In the genomic region with DNA sequence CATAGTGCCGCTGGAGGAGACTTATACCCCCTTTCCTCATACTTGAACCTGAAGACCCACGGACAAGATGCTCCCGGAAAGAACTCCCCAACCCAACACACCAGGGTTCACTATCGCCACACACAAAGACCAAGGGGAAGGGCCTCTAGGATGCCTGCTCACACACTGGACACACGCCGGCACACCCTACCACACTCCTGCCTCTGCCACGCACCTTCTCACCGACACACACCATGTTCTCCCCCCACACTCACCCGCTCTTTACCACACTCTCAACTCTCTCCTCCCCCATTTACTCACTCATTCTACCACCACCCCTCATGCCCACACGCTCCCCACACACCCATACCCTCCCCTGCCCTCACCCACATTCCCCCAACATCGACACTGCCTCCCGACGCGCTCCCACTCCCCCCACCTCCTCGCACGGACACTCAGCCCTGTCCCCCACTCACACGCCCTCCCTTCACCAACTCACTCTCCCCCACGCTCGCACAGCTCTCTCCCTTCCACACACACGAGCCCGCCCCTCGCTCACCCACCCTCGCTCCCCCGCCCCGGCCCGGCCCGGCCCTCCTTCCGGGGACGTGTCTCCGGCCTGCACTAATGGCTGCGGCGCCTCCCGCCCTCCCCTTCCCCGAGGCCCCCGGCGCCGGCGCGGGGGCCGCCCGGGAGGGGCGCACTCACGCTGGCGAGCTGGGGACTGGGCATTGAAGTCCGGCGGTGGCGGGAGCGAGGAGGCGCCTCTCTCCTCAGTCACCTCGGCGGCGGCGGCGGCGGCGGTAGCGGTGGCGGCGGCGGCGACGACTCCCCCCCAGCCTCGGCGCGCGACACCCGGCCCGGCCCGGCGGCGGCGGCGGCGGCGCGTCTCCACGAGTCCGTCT, we compare ENCODE assay signal across 8 cellular contexts. TPM values are rescaled to one million over a fixed set of nuclear protein-coding genes. Genes with fewer than 3 reads are reported as not detected.
A peak's percentile ranks its signal among the peaks of the same experiment; 100 is the strongest.
DNase-seq lines count a peak whose midpoint lies in the region; ATAC-seq and FAIRE-seq lines count a peak whose summit lies in the region.

No MANE protein-coding gene starts in this region.

- POLR2A ChIA-PET in CD4-positive, alpha-beta memory T cell (lab: Charles Lee; ENCODE audit: partially characterized antibody), result interaction anchor here (0.7 to 14.9 kb wide), 25 partner anchors 8 to 177 kb away, joined by 3 to 545 read pairs (median 5); a partner anchor contains a TSS

- H3K9me3 ChIP-seq in CD4-positive, alpha-beta memory T cell (ENCODE audit: control insufficient read depth in 1 of 2, low read length in 2 of 2), result no peaks in the 10 kb centered on the region

- peak overlapping the region; percentile 43 to 95 for H3K4me3 ChIP-seq in CD4-positive, alpha-beta memory T cell (ENCODE audit: low read length in 2 of 2)

- no peak for FAIRE-seq in HTR-8/SVneo (lab: Jason Lieb, UNC)

- H3K27me3 Mint-ChIP-seq in CD4-positive, alpha-beta memory T cell, result no peaks in the 10 kb centered on the region

- H3K36me3 Mint-ChIP-seq in CD4-positive, alpha-beta memory T cell, result peaks cover 7 to 26% of the 10 kb centered on the region in 2 donors

- H3K27me3 ChIP-seq in CD4-positive, alpha-beta memory T cell (ENCODE audit: insufficient read depth, low read length), result no peaks in the 10 kb centered on the region

- peaks cover 46 to 88% (median 64%) of the 10 kb centered on the region in 4 donors for H3K4me1 Mint-ChIP-seq in CD4-positive, alpha-beta memory T cell

- H3K27ac Mint-ChIP-seq in CD4-positive, alpha-beta memory T cell, result peak overlapping the region; percentile 91 to 97 (median 95)

- DNase-seq in CD4-positive, alpha-beta memory T cell, result peak; percentile 77 to 88 (median 80)
- DNase-seq in HTR-8/SVneo (ENCODE audit: insufficient read length, low spot score), result peak; percentile 50
- DNase-seq in activated CD4-positive, CD25-positive, alpha-beta regulatory T cell treated with anti-CD3 and anti-CD28 coated beads, Interleukin-2, amount 50 U/mL, for 16 hours (ENCODE audit: low read depth, low spot score), result peak; percentile 60
- DNase-seq in central memory CD4-positive, alpha-beta T cell, result peak; percentile 74
- DNase-seq in kidney tubule cell (ENCODE audit: low spot score), result peak; percentile 67
- DNase-seq in stimulated activated CD4-positive, alpha-beta T cell treated with anti-CD3 and anti-CD28 coated beads, Interleukin-1b, Interleukin-23, amount 100 ng/mL, for 24 hours (ENCODE audit: low read depth in 4 of 4, low spot score in 1 of 4), result peak in 3 of 4 experiments; percentile 56 to 72 (median 58)
- no peak for DNase-seq in NCI-H1694 (lab: John Stamatoyannopoulos, UW)

- peak; percentile 28 for ATAC-seq in GM19452 (IDR thresholded peaks at IDR 0.05; ENCODE audit: unreplicated experiment)

- peak overlapping the region; percentile 70 for H3K27ac ChIP-seq in CD4-positive, alpha-beta memory T cell (ENCODE audit: low read depth, low read length)

- H3K9me3 Mint-ChIP-seq in CD4-positive, alpha-beta memory T cell, result peaks cover 0 to 3% (median 0%) of the 10 kb centered on the region in 8 donors

- intact Hi-C loops in CD4-positive, alpha-beta memory T cell (cut with micrococcal nuclease), result loop anchor here (1.0 to 5.0 kb wide), 7 partner anchors 15 to 870 kb away; a partner anchor contains a TSS

- peak overlapping the region; percentile 92 to 100 (median 98) for H3K4me3 Mint-ChIP-seq in CD4-positive, alpha-beta memory T cell

- peaks cover 77% of the 10 kb centered on the region for H3K4me1 ChIP-seq in CD4-positive, alpha-beta memory T cell (ENCODE audit: insufficient read depth, low read length)

- CTCF ChIA-PET in CD4-positive, alpha-beta memory T cell (lab: Charles Lee; ENCODE audit: partially characterized antibody), result interaction anchor here (1.5 to 10.5 kb wide), 7 partner anchors 8 to 122 kb away, joined by 3 to 208 read pairs (median 9); no protein-coding TSS in a partner anchor

- H3K36me3 ChIP-seq in CD4-positive, alpha-beta memory T cell (ENCODE audit: insufficient read depth, low read length), result no peaks in the 10 kb centered on the region

RNA-seq across cellular contexts. Expression of a gene that starts 0.6 kb away (rescaled TPM):
- 100 to 1,000 TPM; 254 to 276 TPM for total RNA-seq in CD4-positive, alpha-beta memory T cell
- 100 to 1,000 TPM; 401 to 529 TPM for polyA plus RNA-seq in CD4-positive, alpha-beta memory T cell
